Comparison of ENCODE assay signal across 8 cellular contexts in the genomic region with DNA sequence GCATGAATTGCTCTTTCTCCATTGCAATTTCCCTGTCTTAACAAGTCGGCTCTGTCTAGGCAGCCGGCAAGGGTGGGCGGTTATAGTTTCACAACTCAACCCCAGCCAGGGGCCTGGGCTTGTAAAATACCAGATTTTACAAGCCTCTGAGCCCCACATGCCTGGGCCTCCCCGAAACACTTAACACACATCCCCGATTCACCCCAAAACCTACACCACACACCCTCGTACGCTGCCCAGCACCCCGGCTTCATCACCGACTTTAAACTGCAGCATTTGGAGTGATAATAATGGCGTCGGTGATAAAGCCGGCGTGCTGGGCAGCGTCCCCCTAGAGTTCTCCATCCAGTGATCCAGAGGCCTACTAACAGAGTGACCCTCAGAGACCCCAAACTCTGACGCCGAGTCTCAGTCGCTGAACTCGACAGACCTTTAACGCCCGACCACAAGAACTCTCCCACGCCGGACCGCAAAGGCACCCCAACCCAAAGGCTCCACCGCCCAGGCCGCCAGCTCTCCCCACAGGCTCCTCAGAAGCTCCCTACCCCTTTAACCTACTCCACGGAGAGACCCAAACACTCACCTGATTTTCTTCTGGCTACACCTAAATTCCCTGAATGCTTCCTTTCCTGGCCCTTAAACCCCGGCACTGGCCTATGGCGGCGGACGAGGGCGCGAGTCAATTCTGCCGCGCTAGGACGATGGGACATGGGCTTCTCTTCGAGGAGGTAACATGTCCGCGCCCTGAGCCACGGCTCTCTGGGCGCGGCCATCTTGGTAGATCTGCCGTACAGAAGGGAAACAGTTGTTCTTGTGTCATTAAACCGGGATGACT. TPM values are rescaled to one million over a fixed set of nuclear protein-coding genes. Genes with fewer than 3 reads are reported as not detected.
A peak's percentile ranks its signal among the peaks of the same experiment; 100 is the strongest.
DNase-seq lines count a peak whose midpoint lies in the region; ATAC-seq and FAIRE-seq lines count a peak whose summit lies in the region.

A gene (minus strand): TSS at position 687 of the 835 bp plus-strand sequence. CDS start 4,910 bp downstream, outside the sequence.

- peaks cover 26% of the 10 kb centered on the region for H3K79me1 ChIP-seq in mesenchymal stem cell (replicated peaks; ENCODE audit: low read length, poor library complexity, severe bottlenecking)

- peak within 1 kb of the TSS; percentile 37 to 72 for H3K23ac ChIP-seq in mesenchymal stem cell (ENCODE audit: low read length in 2 of 2)

- H4K8ac ChIP-seq in mesenchymal stem cell (ENCODE audit: low read length), result peak within 1 kb of the TSS; percentile 80

- peak within 1 kb of the TSS in 1 of 2 experiments; percentile 61 for H3K14ac ChIP-seq in mesenchymal stem cell (ENCODE audit: low read length in 2 of 2)

- FAIRE-seq in A204.1 (lab: Jason Lieb, UNC), result peak; percentile 25
- FAIRE-seq in endometrium (lab: Jason Lieb, UNC), result peak; percentile 73

- no peak within 1 kb of the TSS for H2BK15ac ChIP-seq in mesenchymal stem cell (ENCODE audit: low read depth, poor library complexity, severe bottlenecking)

- peak within 1 kb of the TSS; percentile 71 to 96 for H3K4ac ChIP-seq in mesenchymal stem cell (ENCODE audit: low read depth in 1 of 2, low read length in 2 of 2)

- no peak within 1 kb of the TSS for H2AK5ac ChIP-seq in mesenchymal stem cell (ENCODE audit: low read length, severe bottlenecking)

- no peaks in the 10 kb centered on the region for H3K4me1 ChIP-seq in mesenchymal stem cell (ENCODE audit: control insufficient read depth, insufficient read depth, low read depth, low read length)

- H3K18ac ChIP-seq in mesenchymal stem cell (ENCODE audit: low read depth in 1 of 2, low read length in 2 of 2), result peak within 1 kb of the TSS; percentile 78 to 91

- H3K27me3 ChIP-seq in mesenchymal stem cell (ENCODE audit: control insufficient read depth in 1 of 2, insufficient read depth in 1 of 2, low read length in 2 of 2), result peaks cover 0 to 3% of the 10 kb centered on the region in 2 experiments

- peak within 1 kb of the TSS; percentile 94 for H3K9ac ChIP-seq in mesenchymal stem cell (ENCODE audit: low read length)

- DNase-seq in NOMO-1 (lab: John Stamatoyannopoulos, UW; ENCODE audit: unreplicated experiment in 2 of 2) (peak; percentile 79 to 80), mesenchymal stem cell (peak; percentile 90)
- peak; percentile 62 for DNase-seq in activated CD8-positive, alpha-beta memory T cell treated with anti-CD3 and anti-CD28 coated beads, Interleukin-2, amount 50 U/mL, for 24 hours (ENCODE audit: extremely low read depth)
- DNase-seq in stimulated activated CD4-positive, alpha-beta T cell treated with anti-CD3 and anti-CD28 coated beads, TNF-alpha, amount 100 ng/mL, for 48 hours (ENCODE audit: low read depth in 3 of 3), result peak; percentile 67 to 73 (median 69)

- under 1% methylated on average over 43 of the region's 43 CpGs for WGBS in mesenchymal stem cell

- no peak within 1 kb of the TSS for H2BK5ac ChIP-seq in mesenchymal stem cell (ENCODE audit: low read depth, low read length, poor library complexity, severe bottlenecking)

- H2AFZ ChIP-seq in mesenchymal stem cell (ENCODE audit: low read depth, low read length), result peak within 1 kb of the TSS; percentile 95

- peak within 1 kb of the TSS; percentile 71 for H3K27ac ChIP-seq in mesenchymal stem cell (ENCODE audit: low read length, poor library complexity, severe bottlenecking)

- peak within 1 kb of the TSS; percentile 21 for H4K91ac ChIP-seq in mesenchymal stem cell (ENCODE audit: low read length)

- H2BK12ac ChIP-seq in mesenchymal stem cell (ENCODE audit: low read length in 2 of 2), result no peak within 1 kb of the TSS

- peak; percentile 89 for ATAC-seq in GM18867 (IDR thresholded peaks at IDR 0.05; ENCODE audit: unreplicated experiment)
- ATAC-seq in HG03432 (IDR thresholded peaks at IDR 0.05; ENCODE audit: unreplicated experiment), result peak; percentile 85

- peaks cover 8 to 13% of the 10 kb centered on the region in 2 experiments for H3K36me3 ChIP-seq in mesenchymal stem cell (ENCODE audit: control insufficient read depth in 1 of 2, insufficient read depth in 2 of 2, low read depth in 1 of 2, low read length in 2 of 2)

- peak within 1 kb of the TSS; percentile 86 to 94 for H3K4me3 ChIP-seq in mesenchymal stem cell (ENCODE audit: insufficient read depth in 1 of 2, low read depth in 1 of 2, low read length in 2 of 2)

- H3K9me3 ChIP-seq in mesenchymal stem cell (ENCODE audit: control insufficient read depth, low read length), result peaks cover 24% of the 10 kb centered on the region

- H3K4me2 ChIP-seq in mesenchymal stem cell (ENCODE audit: low read length, poor library complexity, severe bottlenecking), result peak within 1 kb of the TSS; percentile 84

- peak within 1 kb of the TSS; percentile 79 for H2BK120ac ChIP-seq in mesenchymal stem cell (ENCODE audit: low read depth, low read length)

RNA-seq across cellular contexts. Expression of the gene that starts here (rescaled TPM):
- 5.0 TPM for polyA plus RNA-seq in mesenchymal stem cell (2013, experiment 1 of 2)
- 4.9 TPM for polyA plus RNA-seq in mesenchymal stem cell (2013, experiment 2 of 2)

Comparison
In these comparisons a context has a peak if more than half of its experiments do, and no peak if none do; other contexts are left out.
1. Peak in every context shown above with its lines: DNase-seq, ATAC-seq, H3K4me3 ChIP-seq and H3K27ac ChIP-seq.